Comparison of ENCODE assay signal across 8 cellular contexts in the genomic region with DNA sequence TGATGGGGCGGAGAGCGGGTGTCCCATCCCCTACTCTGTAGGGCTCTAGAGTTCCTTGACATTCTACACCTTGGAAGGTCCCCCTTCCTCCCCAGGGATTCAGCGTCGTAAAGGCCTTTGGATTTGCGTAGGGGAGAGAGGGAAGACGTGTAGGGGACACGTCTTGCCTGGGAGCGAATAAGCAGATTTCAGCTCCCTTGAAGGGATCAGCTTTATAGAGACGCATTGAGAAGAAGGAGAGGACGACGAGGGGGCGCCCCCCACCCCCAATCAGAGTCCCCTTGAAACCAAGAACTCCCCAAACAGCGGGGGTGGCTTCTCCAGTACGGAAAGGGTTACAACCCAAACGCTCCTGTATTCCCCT. TPM values are rescaled to one million over a fixed set of nuclear protein-coding genes. Genes with fewer than 3 reads are reported as not detected.
A peak's percentile ranks its signal among the peaks of the same experiment; 100 is the strongest.
DNase-seq lines count a peak whose midpoint lies in the region; ATAC-seq, FAIRE-seq and TF ChIP-seq lines count a peak whose summit lies in the region.

No MANE protein-coding gene starts in this region.

- H3K4me1 ChIP-seq in ACC112 (ENCODE audit: control insufficient read depth, insufficient read depth, low read length, unreplicated experiment) (peaks cover 11% of the 10 kb centered on the region), kidney (ENCODE audit: control insufficient read depth in 1 of 2, insufficient read depth in 1 of 2, low read depth in 1 of 2, low read length in 2 of 2) (peaks cover 4 to 10% of the 10 kb centered on the region in 2 donors)

- H3K27ac ChIP-seq in ACC112 (ENCODE audit: low read depth, low read length): peak overlapping the region; percentile 39; the same call in 1 of the 2 replicates
- peak overlapping the region; percentile 26 to 35 for H3K27ac ChIP-seq in kidney (ENCODE audit: low read depth in 2 of 2, low read length in 2 of 2)
- peak overlapping the region; percentile 8 for H3K27ac ChIP-seq in temporal lobe (ENCODE audit: low read depth, low read length)

- H3K36me3 ChIP-seq in ACC112 (ENCODE audit: insufficient read depth, low read length) (peaks cover 8% of the 10 kb centered on the region; the same call in 1 of the 2 replicates), kidney (ENCODE audit: control insufficient read depth in 1 of 2, insufficient read depth in 2 of 2, low read length in 2 of 2) (peaks cover 16 to 24% of the 10 kb centered on the region in 2 donors)

- peak overlapping the region; percentile 94 for H3K4me3 Mint-ChIP-seq in activated naive CD8-positive, alpha-beta T cell treated with anti-CD3 and anti-CD28 coated beads, Interleukin-2, amount 10 ng/mL, durations not matched to agents 7 days and 5 days

- TF ChIP-seq CTCF in HFF-Myc (IDR thresholded peaks at IDR 0.05; ENCODE audit: low read depth, low read length, missing control alignments): no peak
- no peak for TF ChIP-seq CTCF in kidney (IDR thresholded peaks at IDR 0.05; ENCODE audit: borderline replicate concordance, extremely low read depth, insufficient read depth)

- POLR2A ChIA-PET in activated naive CD8-positive, alpha-beta T cell treated with anti-CD3 and anti-CD28 coated beads, Interleukin-2, amount 10 ng/mL, durations not matched to agents 7 days and 5 days (lab: Charles Lee): interaction anchor here (0.9 kb wide), 1 partner anchor 27 kb away, joined by 5 read pairs; no protein-coding TSS in a partner anchor

- DNase-seq in HFF-Myc (ENCODE audit: extremely low read depth, low read depth): no peak
- DNase-seq in activated naive CD8-positive, alpha-beta T cell treated with anti-CD3 and anti-CD28 coated beads, Interleukin-2, amount 10 ng/mL, durations not matched to agents 7 days and 5 days: no peak
- peak; percentile 73 for DNase-seq in kidney
- DNase-seq in H4 (ENCODE audit: low spot score): no peak
- no peak for DNase-seq in islet precursor cell

- H3K4me3 ChIP-seq in ACC112 (ENCODE audit: low read depth, low read length): peak overlapping the region; percentile 95
- peak overlapping the region; percentile 83 for H3K4me3 ChIP-seq in HFF-Myc (replicated peaks; ENCODE audit: low read depth, low read length)
- peak overlapping the region; percentile 96 to 98 for H3K4me3 ChIP-seq in kidney (ENCODE audit: low read length in 2 of 2)

- ATAC-seq in activated naive CD8-positive, alpha-beta T cell treated with anti-CD3 and anti-CD28 coated beads, Interleukin-2, amount 10 ng/mL, durations not matched to agents 7 days and 5 days (ENCODE audit: low read depth): no peak
- ATAC-seq in HG03095 (IDR thresholded peaks at IDR 0.05; ENCODE audit: unreplicated experiment): no peak

- H3K9me3 Mint-ChIP-seq in activated naive CD8-positive, alpha-beta T cell treated with anti-CD3 and anti-CD28 coated beads, Interleukin-2, amount 10 ng/mL, durations not matched to agents 7 days and 5 days: no peaks in the 10 kb centered on the region

- intact Hi-C loops in kidney (cut with DNase I): no loop called here

- no peaks in the 10 kb centered on the region for H3K36me3 Mint-ChIP-seq in activated naive CD8-positive, alpha-beta T cell treated with anti-CD3 and anti-CD28 coated beads, Interleukin-2, amount 10 ng/mL, durations not matched to agents 7 days and 5 days

- peak overlapping the region; percentile 87 for H2AFZ ChIP-seq in ACC112 (ENCODE audit: low read length, unreplicated experiment)

- no peaks in the 10 kb centered on the region for H3K9me3 ChIP-seq in kidney (ENCODE audit: control insufficient read depth in 1 of 2, low read length in 2 of 2)

- peaks cover 13% of the 10 kb centered on the region for H3K79me2 ChIP-seq in ACC112 (ENCODE audit: control insufficient read depth, insufficient read depth, low read length, unreplicated experiment)

- H3K27ac Mint-ChIP-seq in activated naive CD8-positive, alpha-beta T cell treated with anti-CD3 and anti-CD28 coated beads, Interleukin-2, amount 10 ng/mL, durations not matched to agents 7 days and 5 days: peak overlapping the region; percentile 94

- peak overlapping the region; percentile 77 to 94 for H3K9ac ChIP-seq in kidney (ENCODE audit: low read length in 2 of 2)

- FAIRE-seq in kidney (lab: Jason Lieb, UNC): no peak

- no peaks in the 10 kb centered on the region for H3K27me3 ChIP-seq in ACC112 (ENCODE audit: insufficient read depth, low read length)

- no peaks in the 10 kb centered on the region for H3K27me3 Mint-ChIP-seq in activated naive CD8-positive, alpha-beta T cell treated with anti-CD3 and anti-CD28 coated beads, Interleukin-2, amount 10 ng/mL, durations not matched to agents 7 days and 5 days

- H3K4me1 Mint-ChIP-seq in activated naive CD8-positive, alpha-beta T cell treated with anti-CD3 and anti-CD28 coated beads, Interleukin-2, amount 10 ng/mL, durations not matched to agents 7 days and 5 days: peaks cover 15% of the 10 kb centered on the region

RNA-seq across cellular contexts. Expression of gene CALCOCO1, which starts 0.3 kb away (rescaled TPM):
- 10 to 100 TPM; 83.6 to 91.1 TPM for total RNA-seq in activated naive CD8-positive, alpha-beta T cell treated with anti-CD3 and anti-CD28 coated beads, Interleukin-2, amount 10 ng/mL, durations not matched to agents 7 days and 5 days
- total RNA-seq in kidney (109 TPM), temporal lobe (53.1 TPM)
- 82.2 TPM for polyA plus RNA-seq in kidney (ENCODE audit: insufficient read depth, low read depth, low replicate concordance)
- total RNA-seq in H4 (2014; rRNA removed; shearing (Covaris generic)): 24.3 and 33.5 TPM in 2 replicates

RNA-seq across cellular contexts. Expression of gene CISTR, which starts 24.9 kb away (rescaled TPM):
- not detected for total RNA-seq in activated naive CD8-positive, alpha-beta T cell treated with anti-CD3 and anti-CD28 coated beads, Interleukin-2, amount 10 ng/mL, durations not matched to agents 7 days and 5 days
- total RNA-seq in kidney: not detected
- not detected for polyA plus RNA-seq in kidney (ENCODE audit: insufficient read depth, low read depth, low replicate concordance)
- not detected for total RNA-seq in temporal lobe
- total RNA-seq in H4 (2014; rRNA removed; shearing (Covaris generic)): not detected in 2 replicates

RNA-seq across cellular contexts. Expression of gene ATP5MC2, which starts 51.0 kb away (rescaled TPM):
- total RNA-seq in activated naive CD8-positive, alpha-beta T cell treated with anti-CD3 and anti-CD28 coated beads, Interleukin-2, amount 10 ng/mL, durations not matched to agents 7 days and 5 days: 100 to 1,000 TPM; 226 to 241 TPM
- total RNA-seq in kidney (271 TPM), temporal lobe (41.6 TPM)
- 939 TPM for polyA plus RNA-seq in kidney (ENCODE audit: insufficient read depth, low read depth, low replicate concordance)
- 391 and 444 TPM in 2 replicates for total RNA-seq in H4 (2014; rRNA removed; shearing (Covaris generic))
